1 cellular context compared by ENCODE assay signal in genomic region chr16:89685916-89686315, GRCh38.
TF ChIP-seq lines count a peak whose summit lies in the region.

No MANE protein-coding gene starts in this region.

TF ChIP-seq in A549, 52 proteins besides CTCF, POLR2A, EP300 and RAD21:
- TF ChIP-seq PBX3 (IDR thresholded peaks at IDR 0.05), result no peak
- no peak for TF ChIP-seq GATA3 (IDR thresholded peaks at IDR 0.05; ENCODE audit: borderline replicate concordance)
- TF ChIP-seq HOXB5 (CRISPR knock-in tag; IDR thresholded peaks at IDR 0.05), result no peak
- TF ChIP-seq EHF (CRISPR knock-in tag; IDR thresholded peaks at IDR 0.05), result no peak
